In the genomic region with DNA sequence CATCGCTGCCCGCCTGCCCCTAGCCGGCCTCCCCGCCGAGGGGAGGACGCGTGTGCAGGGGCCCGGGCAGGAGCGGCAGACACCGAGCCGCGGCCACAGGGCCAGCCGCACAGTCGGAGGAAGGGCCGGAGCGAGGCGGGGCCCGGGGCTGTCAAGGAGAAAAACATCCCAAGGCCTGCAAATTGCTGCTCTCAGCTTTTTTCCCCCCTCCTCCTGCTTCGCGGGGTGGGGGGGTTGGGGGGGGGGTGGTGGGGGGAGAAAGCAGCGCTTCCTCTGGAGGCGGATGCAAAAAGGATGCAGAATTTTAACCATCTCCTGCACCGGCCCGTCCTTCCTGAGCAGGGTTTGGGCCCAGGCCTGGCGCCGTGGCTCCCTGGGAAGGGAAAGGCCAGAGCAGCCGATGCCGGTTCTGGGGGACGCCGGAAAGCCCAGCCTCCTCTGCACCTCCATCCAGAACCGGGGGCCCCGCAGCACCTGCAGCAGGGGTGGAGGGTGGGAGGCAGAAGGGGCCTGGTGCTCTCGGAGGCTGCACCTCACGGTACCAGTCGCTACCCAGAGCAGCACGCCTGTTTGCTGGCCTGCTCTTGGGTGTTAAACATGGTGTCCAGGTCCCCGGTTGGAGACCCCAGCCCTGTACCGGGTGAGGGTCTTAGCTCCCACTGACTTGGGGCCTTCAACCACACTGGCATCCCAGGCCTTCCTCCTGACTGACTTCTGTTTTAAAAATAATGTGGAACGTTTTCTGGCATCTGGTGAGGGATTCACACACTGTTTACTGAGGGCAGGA, we compare ENCODE assay signal across 8 cellular contexts.
DNase-seq lines count a peak whose midpoint lies in the region; TF ChIP-seq lines count a peak whose summit lies in the region.

No MANE protein-coding gene starts in this region.

- POLR2A ChIA-PET in AG04449 (lab: Yijun Ruan, JAX), result interaction anchor here (0.9 to 4.3 kb wide), 3 partner anchors 16 to 19 kb away, joined by 3 to 32 read pairs (median 3); no protein-coding TSS in a partner anchor

- peak overlapping the region; percentile 66 for H3K4me3 ChIP-seq in AG04449 (ENCODE audit: low read depth, low read length)
- peak overlapping the region; percentile 53 to 69 for H3K4me3 ChIP-seq in cardiac fibroblast (replicated peaks in 1 of 2; ENCODE audit: low read depth in 2 of 2, low read length in 2 of 2)

- TF ChIP-seq CTCF in AG04449 (IDR thresholded peaks at IDR 0.05; ENCODE audit: insufficient read depth, low read length, missing control alignments), result no peak
- TF ChIP-seq CTCF in GM13977 (IDR thresholded peaks at IDR 0.05; ENCODE audit: extremely low read depth, insufficient read depth, missing control alignments), result no peak
- no peak for TF ChIP-seq CTCF in cardiac fibroblast (IDR thresholded peaks at IDR 0.05; ENCODE audit: low read depth, low read length)

- CTCF ChIA-PET in AG04449 (lab: Yijun Ruan, JAX), result interaction anchor here (0.8 to 2.8 kb wide), 5 partner anchors 11 to 63 kb away, joined by 3 to 15 read pairs (median 5); no protein-coding TSS in a partner anchor

- in situ Hi-C loops in GM13977 (cut with MboI; ENCODE audit: low pct_unique_long_range_greater_than_20kb, low sequenced_read_pairs, unreplicated experiment), result no loop called here

- DNase-seq in AG04449 (ENCODE audit: low read depth, low spot score) (no peak), GM13977 (ENCODE audit: low spot score) (peak; percentile 73), SHP77 (lab: John Stamatoyannopoulos, UW) (peak; percentile 68 to 71), cardiac fibroblast (ENCODE audit: low read depth in 2 of 2) (peak; percentile 78 to 85), kidney glomerular epithelial cell (lab: John Stamatoyannopoulos, UW) (peak; percentile 69), OCI-M2 (lab: John Stamatoyannopoulos, UW; ENCODE audit: unreplicated experiment) (no peak), foreskin melanocyte (no peak)
- peak; percentile 43 to 45 for DNase-seq in stimulated activated CD4-positive, alpha-beta T cell treated with anti-CD3 and anti-CD28 coated beads, Interleukin-2, amount 100 ng/mL, for 24 hours

Comparison
In these comparisons a context has a peak if more than half of its experiments do, and no peak if none do; other contexts are left out.
1. DNase-seq: peak in GM13977 (single experiment), SHP77 (2 of 2), cardiac fibroblast (2 of 2), kidney glomerular epithelial cell (single experiment) and stimulated activated CD4-positive, alpha-beta T cell treated with anti-CD3 and anti-CD28 coated beads, Interleukin-2, amount 100 ng/mL, for 24 hours (2 of 2); none in AG04449 (single experiment), OCI-M2 (single experiment) and foreskin melanocyte (single experiment).